Comparison of ENCODE assay signal across 9 cellular contexts in genomic region chr22:21766933-21767462, GRCh38. TPM values are rescaled to one million over a fixed set of nuclear protein-coding genes. Genes with fewer than 3 reads are reported as not detected.
A peak's percentile ranks its signal among the peaks of the same experiment; 100 is the strongest.
DNase-seq lines count a peak whose midpoint lies in the region; ATAC-seq and TF ChIP-seq lines count a peak whose summit lies in the region.
"Had no signal": no experiment of that assay in that cellular context is flagged by ENCODE, and none has a peak within 500 bp of the region (broad histone marks: within the 10 kb centered on the region; RNA-seq: fewer than 3 reads in every experiment).

No MANE protein-coding gene starts in this region.

- DNase-seq in GM13977 (ENCODE audit: low spot score) (peak; percentile 39), spleen (peak; percentile 76), prostate gland (ENCODE audit: low spot score) (no peak), endodermal cell (no peak), esophagus muscularis mucosa (ENCODE audit: extremely low spot score) (no peak)
- DNase-seq in activated T-cell treated with anti-CD3 and anti-CD28 coated beads, Interleukin-2, amount 50 U/mL, for 72 hours: peak; percentile 76 to 82

- no peak overlapping the region for H3K9ac ChIP-seq in endodermal cell (ENCODE audit: extremely low read depth, low read length, poor library complexity, severe bottlenecking)

- TF ChIP-seq CTCF in GM13977 (IDR thresholded peaks at IDR 0.05; ENCODE audit: extremely low read depth, insufficient read depth, missing control alignments) (peak; percentile 28), spleen (IDR thresholded peaks at IDR 0.05 in 8 of 11, conservative IDR thresholded peaks at IDR 0.05 in 3 of 11) (no peak), prostate gland (IDR thresholded peaks at IDR 0.05) (no peak), endodermal cell (conservative IDR thresholded peaks at IDR 0.05) (no peak), esophagus muscularis mucosa (IDR thresholded peaks at IDR 0.05) (no peak)

- H3K27ac Mint-ChIP-seq in activated T-cell treated with anti-CD3 and anti-CD28 coated beads, Interleukin-2, amount 50 U/mL, for 72 hours: no peak overlapping the region
- H3K27ac Mint-ChIP-seq in endodermal cell: no peak overlapping the region

- H3K27ac ChIP-seq in spleen: peak overlapping the region; percentile 3 to 88 (median 65)
- H3K27ac ChIP-seq in prostate gland: no peak overlapping the region
- H3K27ac ChIP-seq in endodermal cell (ENCODE audit: low read depth, low read length): no peak overlapping the region
- H3K27ac ChIP-seq in esophagus muscularis mucosa (replicated peaks in 1 of 4): no peak overlapping the region

- no peak for TF ChIP-seq EP300 in esophagus muscularis mucosa (IDR thresholded peaks at IDR 0.05)

- 47 to 69% (median 54%) methylated on average over 11 of the region's 11 CpGs for WGBS in spleen, 5 donors
- 90% methylated on average over 11 of the region's 11 CpGs for WGBS in prostate gland
- 95 to 97% methylated on average over 11 of the region's 11 CpGs for WGBS in endodermal cell (ENCODE audit: insufficient coverage in 1 of 2, insufficient read length in 1 of 2), 2 experiments
- 87% methylated on average over 7 of the region's 11 CpGs for WGBS in esophagus muscularis mucosa

- H3K4me3 ChIP-seq in spleen (peak overlapping the region in 1 of 8 donors; percentile 38), prostate gland (no peak overlapping the region), endodermal cell (ENCODE audit: low read length) (no peak overlapping the region), esophagus muscularis mucosa (no peak overlapping the region)
- H3K4me3 ChIP-seq: skin epidermis had no signal

- TF ChIP-seq POLR2A in spleen (IDR thresholded peaks at IDR 0.05) (no peak), prostate gland (IDR thresholded peaks at IDR 0.05) (no peak), esophagus muscularis mucosa (IDR thresholded peaks at IDR 0.05; ENCODE audit: low read depth) (no peak)

- peaks cover 68% of the 10 kb centered on the region for H3K4me1 Mint-ChIP-seq in activated T-cell treated with anti-CD3 and anti-CD28 coated beads, Interleukin-2, amount 50 U/mL, for 72 hours (ENCODE audit: low read depth)
- H3K4me1 Mint-ChIP-seq in endodermal cell: no peaks in the 10 kb centered on the region

- peaks cover 12 to 49% of the 10 kb centered on the region in 2 donors for H3K36me3 Mint-ChIP-seq in activated T-cell treated with anti-CD3 and anti-CD28 coated beads, Interleukin-2, amount 50 U/mL, for 72 hours (ENCODE audit: insufficient read depth in 2 of 2)
- peaks cover 84% of the 10 kb centered on the region for H3K36me3 Mint-ChIP-seq in endodermal cell (ENCODE audit: low read depth)

- no peaks in the 10 kb centered on the region for H3K9me3 ChIP-seq in spleen
- no peaks in the 10 kb centered on the region for H3K9me3 ChIP-seq in prostate gland
- H3K9me3 ChIP-seq in endodermal cell (ENCODE audit: control insufficient read depth, low read length): no peaks in the 10 kb centered on the region
- no peaks in the 10 kb centered on the region for H3K9me3 ChIP-seq in esophagus muscularis mucosa

- ATAC-seq in HG03521 (IDR thresholded peaks at IDR 0.05; ENCODE audit: unreplicated experiment): peak; percentile 46
- ATAC-seq in activated T-cell treated with anti-CD3 and anti-CD28 coated beads, Interleukin-2, amount 50 U/mL, for 72 hours (replicated peaks in 1 of 2): peak; percentile 83 to 85
- ATAC-seq in GM21528 (IDR thresholded peaks at IDR 0.05; ENCODE audit: low FRiP score, unreplicated experiment): no peak

- peaks cover 4 to 94% (median 34%) of the 10 kb centered on the region in 6 donors for H3K4me1 ChIP-seq in spleen
- no peaks in the 10 kb centered on the region for H3K4me1 ChIP-seq in prostate gland (replicated peaks)
- H3K4me1 ChIP-seq in endodermal cell (ENCODE audit: control insufficient read depth, insufficient read depth, low read length): no peaks in the 10 kb centered on the region
- H3K4me1 ChIP-seq in esophagus muscularis mucosa: peaks cover 5 to 19% (median 15%) of the 10 kb centered on the region in 4 donors

- no peaks in the 10 kb centered on the region for H3K9me3 Mint-ChIP-seq in activated T-cell treated with anti-CD3 and anti-CD28 coated beads, Interleukin-2, amount 50 U/mL, for 72 hours
- no peaks in the 10 kb centered on the region for H3K9me3 Mint-ChIP-seq in endodermal cell

- peaks cover 0 to 100% (median 96%) of the 10 kb centered on the region in 6 donors for H3K36me3 ChIP-seq in spleen
- H3K36me3 ChIP-seq in prostate gland: peaks cover 9 to 11% of the 10 kb centered on the region in 2 donors
- H3K36me3 ChIP-seq in endodermal cell (ENCODE audit: control insufficient read depth, insufficient read depth, low read length): peaks cover 96% of the 10 kb centered on the region
- H3K36me3 ChIP-seq in esophagus muscularis mucosa: peaks cover 58 to 100% (median 98%) of the 10 kb centered on the region in 4 donors

- H3K27me3 ChIP-seq in spleen (replicated peaks in 1 of 7) (no peaks in the 10 kb centered on the region), prostate gland (replicated peaks; ENCODE audit: insufficient read depth) (no peaks in the 10 kb centered on the region), endodermal cell (ENCODE audit: control insufficient read depth, insufficient read depth, low read length, poor library complexity, severe bottlenecking) (no peaks in the 10 kb centered on the region), esophagus muscularis mucosa (no peaks in the 10 kb centered on the region)

- H3K27me3 Mint-ChIP-seq in activated T-cell treated with anti-CD3 and anti-CD28 coated beads, Interleukin-2, amount 50 U/mL, for 72 hours (ENCODE audit: low read depth): no peaks in the 10 kb centered on the region
- no peaks in the 10 kb centered on the region for H3K27me3 Mint-ChIP-seq in endodermal cell (ENCODE audit: insufficient read depth)

- in situ Hi-C loops in GM13977 (cut with MboI; ENCODE audit: low pct_unique_long_range_greater_than_20kb, low sequenced_read_pairs, unreplicated experiment): no loop called here

- intact Hi-C loops in spleen (cut with DNase I; ENCODE audit: low total_unique reads) (no loop called here), prostate gland (cut with DNase I) (no loop called here), esophagus muscularis mucosa (cut with DNase I) (no loop called here)

- peak overlapping the region; percentile 58 to 69 for H3K4me3 Mint-ChIP-seq in activated T-cell treated with anti-CD3 and anti-CD28 coated beads, Interleukin-2, amount 50 U/mL, for 72 hours
- no peak overlapping the region for H3K4me3 Mint-ChIP-seq in endodermal cell

RNA-seq across cellular contexts. Expression of gene YPEL1, which starts 31.4 kb away (rescaled TPM):
- 1 to 10 TPM; 2.5 to 4.4 TPM for total RNA-seq in activated T-cell treated with anti-CD3 and anti-CD28 coated beads, Interleukin-2, amount 50 U/mL, for 72 hours
- total RNA-seq in spleen (10 to 100 TPM in 5 of 7 donors, 1 to 10 TPM in 2; 6.9 to 21.3 (median 14.6) TPM), prostate gland (10 to 100 TPM in 1 of 2 donors, 1 to 10 TPM in 1; 2.9 to 16.2 TPM), endodermal cell (10 to 100 TPM; 13.4 to 23.4 TPM), esophagus muscularis mucosa (10 to 100 TPM; 12.0 to 30.7 (median 16.5) TPM)
- 1 to 10 TPM; 4.8 to 6.4 (median 5.4) TPM for polyA plus RNA-seq in spleen
- 27.1 TPM for polyA plus RNA-seq in endodermal cell (2013, experiment 1 of 2)
- polyA plus RNA-seq in endodermal cell (2013, experiment 2 of 2): 27.2 TPM

Comparison
In these comparisons a context has a peak if more than half of its experiments do, and no peak if none do; other contexts are left out.
1. DNase-seq: peak in GM13977 (single experiment), activated T-cell treated with anti-CD3 and anti-CD28 coated beads, Interleukin-2, amount 50 U/mL, for 72 hours (2 of 2) and spleen (single experiment); none in prostate gland (single experiment), endodermal cell (single experiment) and esophagus muscularis mucosa (single experiment).
2. H3K27ac ChIP-seq: peak in spleen (8 of 8); none in prostate gland (0 of 2), endodermal cell (single experiment) and esophagus muscularis mucosa (0 of 4).